ENCODE assay signal across 11 cellular contexts in genomic region chr4:152784490-152785195, GRCh38. TPM values are rescaled to one million over a fixed set of nuclear protein-coding genes. Genes with fewer than 3 reads are reported as not detected.
DNase-seq lines count a peak whose midpoint lies in the region; ATAC-seq, FAIRE-seq and TF ChIP-seq lines count a peak whose summit lies in the region.
"Had no signal": no experiment of that assay in that cellular context is flagged by ENCODE, and none has a peak within 500 bp of the region (broad histone marks: within the 10 kb centered on the region; RNA-seq: fewer than 3 reads in every experiment).

No MANE protein-coding gene starts in this region.

- DNase-seq in AG08395 (ENCODE audit: low spot score) (peak; percentile 64), GM19239 (ENCODE audit: insufficient read length, low spot score) (no peak), OCI-M1 (lab: John Stamatoyannopoulos, UW) (peak; percentile 74), foreskin fibroblast (peak; percentile 59 to 88), GF-D8 (lab: John Stamatoyannopoulos, UW) (no peak), mucosa of gallbladder (ENCODE audit: low spot score) (no peak)
- no peak for DNase-seq in stimulated activated naive CD8-positive, alpha-beta T cell treated with anti-CD3 and anti-CD28 coated beads, Interleukin-15, Interleukin-2, amounts not matched to agents 100 U/mL and 50 U/mL, for 24 hours
- DNase-seq: activated CD4-positive, alpha-beta T cell treated with anti-CD3 and anti-CD28 coated beads for 48 hours; effector memory CD8-positive, alpha-beta T cell had no signal

- ATAC-seq in HG03196 (IDR thresholded peaks at IDR 0.05; ENCODE audit: unreplicated experiment): no peak
- no peak for ATAC-seq in stimulated activated naive CD8-positive, alpha-beta T cell treated with anti-CD3 and anti-CD28 coated beads, Interleukin-15, Interleukin-2, amounts not matched to agents 100 U/mL and 50 U/mL, for 24 hours
- ATAC-seq: effector memory CD8-positive, alpha-beta T cell had no signal

- no peak for TF ChIP-seq CTCF in foreskin fibroblast (IDR thresholded peaks at IDR 0.05; ENCODE audit: low read depth, low read length)

- FAIRE-seq in GM19239 (lab: Jason Lieb, UNC): peak; percentile 26
- FAIRE-seq: GM12892 had no signal

- no peak overlapping the region for H3K4me3 ChIP-seq in foreskin fibroblast (ENCODE audit: low read depth in 1 of 2, low read length in 2 of 2)

RNA-seq across cellular contexts. Expression of gene ARFIP1, which starts 4.9 kb away (rescaled TPM):
- 44.4 TPM for total RNA-seq in mucosa of gallbladder

RNA-seq across cellular contexts. Expression of gene TIGD4, which starts 5.1 kb away (rescaled TPM):
- total RNA-seq in mucosa of gallbladder: 0.92 TPM

Comparison
In these comparisons a context has a peak if more than half of its experiments do, and no peak if none do; other contexts are left out.
1. DNase-seq: peak in AG08395 (single experiment), OCI-M1 (single experiment) and foreskin fibroblast (2 of 2); none in GM19239 (single experiment), GF-D8 (single experiment), mucosa of gallbladder (single experiment) and stimulated activated naive CD8-positive, alpha-beta T cell treated with anti-CD3 and anti-CD28 coated beads, Interleukin-15, Interleukin-2, amounts not matched to agents 100 U/mL and 50 U/mL, for 24 hours (single experiment).